18 cellular contexts compared by ENCODE assay signal in genomic region chr7:99396914-99397631, GRCh38. TPM values are rescaled to one million over a fixed set of nuclear protein-coding genes. Genes with fewer than 3 reads are reported as not detected.
DNase-seq lines count a peak whose midpoint lies in the region; ATAC-seq, FAIRE-seq and TF ChIP-seq lines count a peak whose summit lies in the region.
"Had no signal": no experiment of that assay in that cellular context is flagged by ENCODE, and none has a peak within 500 bp of the region (broad histone marks: within the 10 kb centered on the region; RNA-seq: fewer than 3 reads in every experiment).

No MANE protein-coding gene starts in this region.

- peak overlapping the region; percentile 16 for H3K27ac Mint-ChIP-seq in activated T-cell treated with anti-CD3 and anti-CD28 coated beads, Interleukin-2, amount 50 U/mL, for 72 hours
- peak overlapping the region in 2 of 3 donors; percentile 67 to 91 for H3K27ac Mint-ChIP-seq in IgD-negative memory B cell

- H3K4me1 ChIP-seq in K562 (replicated peaks in 1 of 2; ENCODE audit: control insufficient read depth in 2 of 2, insufficient read depth in 2 of 2, low read length in 2 of 2): peaks cover 0 to 29% of the 10 kb centered on the region in 2 experiments; a peak in 2 of 5 replicates
- H3K4me1 ChIP-seq in neutrophil (ENCODE audit: control insufficient read depth in 1 of 2, insufficient read depth in 1 of 2, low read depth in 1 of 2, low read length in 1 of 2): peaks cover 11 to 12% of the 10 kb centered on the region in 2 experiments

- no TSS peak for BruUV-seq in K562 (replicated peaks; lab: Mats Ljungman, UMichigan)

- no peak overlapping the region for H2AFZ ChIP-seq in K562 (ENCODE audit: low read depth, low read length)

- no peaks in the 10 kb centered on the region for H3K9me3 ChIP-seq in K562 (replicated peaks; ENCODE audit: control insufficient read depth, insufficient read depth, low read depth, low read length)
- no peaks in the 10 kb centered on the region for H3K9me3 ChIP-seq in neutrophil
- H3K9me3 ChIP-seq: suprapubic skin had no signal

- no peaks in the 10 kb centered on the region for H3K27me3 Mint-ChIP-seq in activated T-cell treated with anti-CD3 and anti-CD28 coated beads, Interleukin-2, amount 50 U/mL, for 72 hours (ENCODE audit: low read depth)
- no peaks in the 10 kb centered on the region for H3K27me3 Mint-ChIP-seq in IgD-negative memory B cell
- H3K27me3 Mint-ChIP-seq: memory B cell had no signal

- H3K9me1 ChIP-seq in K562 (ENCODE audit: control insufficient read depth, insufficient read depth, low read length): no peaks in the 10 kb centered on the region

- no peak overlapping the region for H3K4me3 Mint-ChIP-seq in activated T-cell treated with anti-CD3 and anti-CD28 coated beads, Interleukin-2, amount 50 U/mL, for 72 hours
- peak overlapping the region in 2 of 4 donors; percentile 21 to 40 for H3K4me3 Mint-ChIP-seq in IgD-negative memory B cell
- H3K4me3 Mint-ChIP-seq: memory B cell had no signal

- H3K36me3 Mint-ChIP-seq in activated T-cell treated with anti-CD3 and anti-CD28 coated beads, Interleukin-2, amount 50 U/mL, for 72 hours (ENCODE audit: insufficient read depth in 2 of 2): peaks cover 7 to 27% of the 10 kb centered on the region in 2 donors
- no peaks in the 10 kb centered on the region for H3K36me3 Mint-ChIP-seq in IgD-negative memory B cell

- H3K79me2 ChIP-seq in K562 (ENCODE audit: control insufficient read depth, insufficient read depth, low read length): no peaks in the 10 kb centered on the region

- POLR2A ChIA-PET in K562 (lab: Yijun Ruan, JAX): interaction anchor here (0.7 to 1.8 kb wide), 2 partner anchors 10 kb away, joined by 3 to 7 read pairs; no protein-coding TSS in a partner anchor

- no peak overlapping the region for H3K4me2 ChIP-seq in K562 (ENCODE audit: insufficient read depth, low read length)

- no peak for TF ChIP-seq RAD21 in K562 (CRISPR knock-in tag; conservative IDR thresholded peaks at IDR 0.05 in 1 of 2, IDR thresholded peaks at IDR 0.05 in 1 of 2)

- peak; percentile 72 for TF ChIP-seq POLR2A in K562 (conservative IDR thresholded peaks at IDR 0.05)

- H3K27ac ChIP-seq in K562 (ENCODE audit: extremely low read depth, low read depth, low read length) (no peak overlapping the region), neutrophil (peak overlapping the region; percentile 54)
- H3K27ac ChIP-seq: cardiac muscle cell, suprapubic skin had no signal

- DNase-seq in activated T-cell treated with anti-CD3 and anti-CD28 coated beads, Interleukin-2, amount 50 U/mL, for 72 hours: no peak
- DNase-seq in activated T-cell treated with anti-CD3 and anti-CD28 coated beads, Interleukin-2, amount 50 U/mL, for 48 hours: no peak
- DNase-seq in K562 (ENCODE audit: extremely low read depth in 1 of 4, low spot score in 3 of 4) (no peak), SIG-M5 (lab: John Stamatoyannopoulos, UW) (no peak), COR-L47 (lab: John Stamatoyannopoulos, UW) (no peak)
- DNase-seq: activated CD4-positive, alpha-beta T cell treated with anti-CD3 and anti-CD28 coated beads, Interleukin-2, amount 50 U/mL, for 1 hour; activated effector memory CD4-positive, alpha-beta T cell treated with anti-CD3 and anti-CD28 coated beads, Interleukin-2, amount 50 U/mL, for 16 hours; NCI-H1930; NCI-H526 treated with DMSO at 0.1 percent for 48 hours; posterior cingulate gyrus had no signal

- no peak for TF ChIP-seq EP300 in K562 (IDR thresholded peaks at IDR 0.05; ENCODE audit: low read length)

- no peak overlapping the region for H3K4me3 ChIP-seq in K562
- no peak overlapping the region for H3K4me3 ChIP-seq in neutrophil (ENCODE audit: low read depth in 1 of 2, low read length in 1 of 2)
- H3K4me3 ChIP-seq: cardiac muscle cell, suprapubic skin had no signal

- FAIRE-seq in K562 (lab: Jason Lieb, UNC): no peak
- FAIRE-seq: endometrium, frontal cortex had no signal

- CTCF ChIA-PET in K562 (lab: Yijun Ruan, JAX; ENCODE audit: low intra/inter-chr PET ratio): no interaction called here

- H3K27me3 ChIP-seq in K562 (ENCODE audit: control insufficient read depth in 2 of 2, insufficient read depth in 2 of 2, low read length in 2 of 2) (no peaks in the 10 kb centered on the region), neutrophil (no peaks in the 10 kb centered on the region)
- H3K27me3 ChIP-seq: cardiac muscle cell, suprapubic skin had no signal

- WGBS in K562 (ENCODE audit: insufficient coverage, low coverage, missing lambda C conversion rate): 85% methylated on average over 10 of the region's 10 CpGs

- H3K9me3 Mint-ChIP-seq in activated T-cell treated with anti-CD3 and anti-CD28 coated beads, Interleukin-2, amount 50 U/mL, for 72 hours: no peaks in the 10 kb centered on the region
- no peaks in the 10 kb centered on the region for H3K9me3 Mint-ChIP-seq in IgD-negative memory B cell
- H3K9me3 Mint-ChIP-seq: memory B cell had no signal

- peaks cover 97% of the 10 kb centered on the region for H3K36me3 ChIP-seq in K562 (ENCODE audit: control insufficient read depth, insufficient read depth, low read length)
- H3K36me3 ChIP-seq in neutrophil: peaks cover 93% of the 10 kb centered on the region

- TF ChIP-seq CTCF in K562 (IDR thresholded peaks at IDR 0.05 in 2 of 3, conservative IDR thresholded peaks at IDR 0.05 in 1 of 3; ENCODE audit: insufficient read depth in 2 of 3, low read depth in 1 of 3, low read length in 3 of 3) (no peak), neutrophil (IDR thresholded peaks at IDR 0.05) (no peak)

- peaks cover 11% of the 10 kb centered on the region for H3K4me1 Mint-ChIP-seq in activated T-cell treated with anti-CD3 and anti-CD28 coated beads, Interleukin-2, amount 50 U/mL, for 72 hours (ENCODE audit: low read depth)
- peaks cover 10 to 19% (median 13%) of the 10 kb centered on the region in 3 donors for H3K4me1 Mint-ChIP-seq in IgD-negative memory B cell

- in situ Hi-C loops in K562 (cut with MboI): no loop called here

- H3K9ac ChIP-seq in K562 (ENCODE audit: insufficient read depth in 1 of 2, low read depth in 2 of 2, low read length in 2 of 2): peak overlapping the region in 1 of 2 experiments; percentile 24; a peak in 1 of 4 replicates

- ATAC-seq in activated T-cell treated with anti-CD3 and anti-CD28 coated beads, Interleukin-2, amount 50 U/mL, for 72 hours (replicated peaks in 1 of 2): no peak
- ATAC-seq in K562: no peak
- no peak for ATAC-seq in GM18909 (IDR thresholded peaks at IDR 0.05; ENCODE audit: poor library complexity, unreplicated experiment)

- intact Hi-C loops in K562 (cut with micrococcal nuclease): no loop called here

- peaks cover 28% of the 10 kb centered on the region; the same call in 1 of the 2 replicates for H4K20me1 ChIP-seq in K562 (replicated peaks; ENCODE audit: control insufficient read depth, insufficient read depth, low read length)

RNA-seq across cellular contexts. Expression of gene PDAP1, which starts 11.3 kb away (rescaled TPM):
- total RNA-seq in activated T-cell treated with anti-CD3 and anti-CD28 coated beads, Interleukin-2, amount 50 U/mL, for 72 hours: 100 to 1,000 TPM in 1 of 2 donors, 10 to 100 TPM in 1; 95.0 to 108 TPM
- polyA plus RNA-seq in IgD-negative memory B cell (33.8 TPM), K562 (2011; rRNA removed) (31.0 and 72.6 TPM in 2 replicates), K562 (2014; fragmentation: Illumina TruSeq; extraction: Trizol) (315 and 356 TPM in 2 replicates), K562 (2014; fragmentation: Nextera tagmentation; extraction: Ambion mirVana) (10 to 100 TPM; 10.2 to 16.0 TPM), K562 (2014; rRNA removed) (185 and 215 TPM in 2 replicates)
- 27.1 and 32.8 TPM in 2 replicates for total RNA-seq in K562 (2011; cell fraction: chromatin; rRNA removed; ENCODE audit: low replicate concordance)
- 19.1 and 20.0 TPM in 2 replicates for total RNA-seq in K562 (2011; cell fraction: nucleolus; rRNA removed)
- 28.5 and 49.1 TPM in 2 replicates for total RNA-seq in K562 (2011; cell fraction: nucleoplasm; rRNA removed)
- total RNA-seq in K562 (2014; rRNA removed) (105 and 108 TPM in 2 replicates), K562 (2014; rRNA removed; fragmentation: Illumina TruSeq; extraction: Trizol) (129 and 138 TPM in 2 replicates), K562 (2015; rRNA removed; fragmentation: Illumina TruSeq; extraction: Trizol) (161 and 162 TPM in 2 replicates), K562 (2021) (161 and 182 TPM in 2 replicates)
- polyA plus RNA-seq in K562 (2011; cell fraction: cytosol; rRNA removed): 26.2 and 29.1 TPM in 2 replicates
- 22.4 and 28.1 TPM in 2 replicates for polyA plus RNA-seq in K562 (2011; cell fraction: nucleus; rRNA removed)
- polyA plus RNA-seq in K562 (2012): 165 and 249 TPM in 2 replicates
- 20.1 and 24.4 TPM in 2 replicates for polyA minus RNA-seq in K562 (2011; rRNA and poly(A)+ RNA removed)
- 31.9 and 37.0 TPM in 2 replicates for polyA minus RNA-seq in K562 (2011; cell fraction: cytosol; rRNA and poly(A)+ RNA removed)
- 5.1 and 6.4 TPM in 2 replicates for polyA minus RNA-seq in K562 (2011; cell fraction: nucleus; rRNA and poly(A)+ RNA removed)

RNA-seq across cellular contexts. Expression of gene BUD31, which starts 11.7 kb away (rescaled TPM):
- total RNA-seq in activated T-cell treated with anti-CD3 and anti-CD28 coated beads, Interleukin-2, amount 50 U/mL, for 72 hours: 100 to 1,000 TPM; 218 to 228 TPM
- polyA plus RNA-seq in IgD-negative memory B cell (162 TPM), K562 (2011; rRNA removed) (69.4 and 105 TPM in 2 replicates), K562 (2014; fragmentation: Illumina TruSeq; extraction: Trizol) (307 and 342 TPM in 2 replicates), K562 (2014; fragmentation: Nextera tagmentation; extraction: Ambion mirVana) (100 to 1,000 TPM; 275 to 332 TPM), K562 (2014; rRNA removed) (237 and 272 TPM in 2 replicates)
- 71.4 and 104 TPM in 2 replicates for total RNA-seq in K562 (2011; cell fraction: chromatin; rRNA removed; ENCODE audit: low replicate concordance)
- 46.8 and 62.5 TPM in 2 replicates for total RNA-seq in K562 (2011; cell fraction: nucleolus; rRNA removed)
- 67.0 and 82.8 TPM in 2 replicates for total RNA-seq in K562 (2011; cell fraction: nucleoplasm; rRNA removed)
- total RNA-seq in K562 (2014; rRNA removed) (247 and 279 TPM in 2 replicates), K562 (2014; rRNA removed; fragmentation: Illumina TruSeq; extraction: Trizol) (214 and 266 TPM in 2 replicates), K562 (2015; rRNA removed; fragmentation: Illumina TruSeq; extraction: Trizol) (211 and 238 TPM in 2 replicates), K562 (2021) (242 and 255 TPM in 2 replicates)
- 77.0 and 96.0 TPM in 2 replicates for polyA plus RNA-seq in K562 (2011; cell fraction: cytosol; rRNA removed)
- polyA plus RNA-seq in K562 (2011; cell fraction: nucleus; rRNA removed): 42.2 and 50.1 TPM in 2 replicates
- 142 and 298 TPM in 2 replicates for polyA plus RNA-seq in K562 (2012)
- 50.5 and 64.8 TPM in 2 replicates for polyA minus RNA-seq in K562 (2011; rRNA and poly(A)+ RNA removed)
- polyA minus RNA-seq in K562 (2011; cell fraction: cytosol; rRNA and poly(A)+ RNA removed): 36.5 and 42.6 TPM in 2 replicates
- polyA minus RNA-seq in K562 (2011; cell fraction: nucleus; rRNA and poly(A)+ RNA removed): 16.4 and 18.0 TPM in 2 replicates

RNA-seq across cellular contexts. Expression of gene ARPC1B, which starts 22.5 kb away (rescaled TPM):
- total RNA-seq in activated T-cell treated with anti-CD3 and anti-CD28 coated beads, Interleukin-2, amount 50 U/mL, for 72 hours: 100 to 1,000 TPM; 202 to 208 TPM
- polyA plus RNA-seq in IgD-negative memory B cell (728 TPM), K562 (2011; rRNA removed) (211 and 213 TPM in 2 replicates), K562 (2014; fragmentation: Illumina TruSeq; extraction: Trizol) (93.3 and 345 TPM in 2 replicates), K562 (2014; fragmentation: Nextera tagmentation; extraction: Ambion mirVana) (10 to 100 TPM in 1 of 2 experiments, 1 to 10 TPM in 1; 6.7 to 38.7 TPM), K562 (2014; rRNA removed) (308 and 407 TPM in 2 replicates)
- 99.9 and 272 TPM in 2 replicates for total RNA-seq in K562 (2011; cell fraction: chromatin; rRNA removed; ENCODE audit: low replicate concordance)
- total RNA-seq in K562 (2011; cell fraction: nucleolus; rRNA removed): 195 and 204 TPM in 2 replicates
- total RNA-seq in K562 (2011; cell fraction: nucleoplasm; rRNA removed): 146 and 192 TPM in 2 replicates
- total RNA-seq in K562 (2014; rRNA removed) (357 and 436 TPM in 2 replicates), K562 (2014; rRNA removed; fragmentation: Illumina TruSeq; extraction: Trizol) (77.8 and 81.5 TPM in 2 replicates), K562 (2015; rRNA removed; fragmentation: Illumina TruSeq; extraction: Trizol) (216 and 235 TPM in 2 replicates), K562 (2021) (187 and 221 TPM in 2 replicates)
- 307 and 633 TPM in 2 replicates for polyA plus RNA-seq in K562 (2011; cell fraction: cytosol; rRNA removed)
- 159 and 253 TPM in 2 replicates for polyA plus RNA-seq in K562 (2011; cell fraction: nucleus; rRNA removed)
- polyA plus RNA-seq in K562 (2012): 510 and 518 TPM in 2 replicates
- 59.3 and 102 TPM in 2 replicates for polyA minus RNA-seq in K562 (2011; rRNA and poly(A)+ RNA removed)
- 118 and 133 TPM in 2 replicates for polyA minus RNA-seq in K562 (2011; cell fraction: cytosol; rRNA and poly(A)+ RNA removed)
- 73.5 and 76.2 TPM in 2 replicates for polyA minus RNA-seq in K562 (2011; cell fraction: nucleus; rRNA and poly(A)+ RNA removed)

RNA-seq across cellular contexts. Expression of gene PTCD1, which starts 41.5 kb away (rescaled TPM):
- 1 to 10 TPM; 6.1 to 8.9 TPM for total RNA-seq in activated T-cell treated with anti-CD3 and anti-CD28 coated beads, Interleukin-2, amount 50 U/mL, for 72 hours
- polyA plus RNA-seq in IgD-negative memory B cell: 5.5 TPM
- total RNA-seq in K562 (2011; cell fraction: chromatin; rRNA removed; ENCODE audit: low replicate concordance): 20.1 and 49.2 TPM in 2 replicates
- total RNA-seq in K562 (2011; cell fraction: nucleolus; rRNA removed): 22.2 and 25.2 TPM in 2 replicates
- 9.8 and 15.1 TPM in 2 replicates for total RNA-seq in K562 (2011; cell fraction: nucleoplasm; rRNA removed)
- total RNA-seq in K562 (2014; rRNA removed): 17.1 and 24.4 TPM in 2 replicates
- total RNA-seq in K562 (2014; rRNA removed; fragmentation: Illumina TruSeq; extraction: Trizol): 6.2 and 6.9 TPM in 2 replicates
- 10.3 and 10.5 TPM in 2 replicates for total RNA-seq in K562 (2015; rRNA removed; fragmentation: Illumina TruSeq; extraction: Trizol)
- total RNA-seq in K562 (2021): 12.3 and 16.3 TPM in 2 replicates
- polyA plus RNA-seq in K562 (2011; rRNA removed): 4.1 and 5.3 TPM in 2 replicates
- polyA plus RNA-seq in K562 (2011; cell fraction: cytosol; rRNA removed): 4.6 and 13.2 TPM in 2 replicates
- 8.8 and 19.0 TPM in 2 replicates for polyA plus RNA-seq in K562 (2011; cell fraction: nucleus; rRNA removed)
- polyA plus RNA-seq in K562 (2012): 6.9 and 10.9 TPM in 2 replicates
- 5.0 and 21.9 TPM in 2 replicates for polyA plus RNA-seq in K562 (2014; fragmentation: Illumina TruSeq; extraction: Trizol)
- under 1 TPM; 0.46 to 0.57 TPM for polyA plus RNA-seq in K562 (2014; fragmentation: Nextera tagmentation; extraction: Ambion mirVana)
- polyA plus RNA-seq in K562 (2014; rRNA removed): 10.5 and 13.5 TPM in 2 replicates
- 3.8 and 5.0 TPM in 2 replicates for polyA minus RNA-seq in K562 (2011; rRNA and poly(A)+ RNA removed)
- 4.6 and 7.6 TPM in 2 replicates for polyA minus RNA-seq in K562 (2011; cell fraction: cytosol; rRNA and poly(A)+ RNA removed)
- polyA minus RNA-seq in K562 (2011; cell fraction: nucleus; rRNA and poly(A)+ RNA removed): 6.6 and 8.1 TPM in 2 replicates

RNA-seq across cellular contexts. Expression of gene CPSF4, which starts 41.7 kb away (rescaled TPM):
- total RNA-seq in activated T-cell treated with anti-CD3 and anti-CD28 coated beads, Interleukin-2, amount 50 U/mL, for 72 hours: 10 to 100 TPM; 59.2 to 65.9 TPM
- polyA plus RNA-seq in IgD-negative memory B cell: 28.7 TPM
- total RNA-seq in K562 (2011; cell fraction: chromatin; rRNA removed; ENCODE audit: low replicate concordance): 152 and 384 TPM in 2 replicates
- 218 TPM in 2 replicates for total RNA-seq in K562 (2011; cell fraction: nucleolus; rRNA removed)
- 228 and 250 TPM in 2 replicates for total RNA-seq in K562 (2011; cell fraction: nucleoplasm; rRNA removed)
- 71.7 and 83.4 TPM in 2 replicates for total RNA-seq in K562 (2014; rRNA removed)
- total RNA-seq in K562 (2014; rRNA removed; fragmentation: Illumina TruSeq; extraction: Trizol): 39.2 and 46.1 TPM in 2 replicates
- total RNA-seq in K562 (2015; rRNA removed; fragmentation: Illumina TruSeq; extraction: Trizol): 63.9 and 66.7 TPM in 2 replicates
- total RNA-seq in K562 (2021): 97.7 and 99.8 TPM in 2 replicates
- 81.3 and 83.8 TPM in 2 replicates for polyA plus RNA-seq in K562 (2011; rRNA removed)
- polyA plus RNA-seq in K562 (2011; cell fraction: cytosol; rRNA removed): 74.0 and 128 TPM in 2 replicates
- polyA plus RNA-seq in K562 (2011; cell fraction: nucleus; rRNA removed): 257 and 356 TPM in 2 replicates
- 69.0 and 82.1 TPM in 2 replicates for polyA plus RNA-seq in K562 (2012)
- 86.8 and 90.7 TPM in 2 replicates for polyA plus RNA-seq in K562 (2014; fragmentation: Illumina TruSeq; extraction: Trizol)
- polyA plus RNA-seq in K562 (2014; fragmentation: Nextera tagmentation; extraction: Ambion mirVana): 10 to 100 TPM; 16.9 to 17.4 TPM
- 118 and 126 TPM in 2 replicates for polyA plus RNA-seq in K562 (2014; rRNA removed)
- 32.3 and 54.6 TPM in 2 replicates for polyA minus RNA-seq in K562 (2011; rRNA and poly(A)+ RNA removed)
- 26.3 and 38.3 TPM in 2 replicates for polyA minus RNA-seq in K562 (2011; cell fraction: cytosol; rRNA and poly(A)+ RNA removed)
- polyA minus RNA-seq in K562 (2011; cell fraction: nucleus; rRNA and poly(A)+ RNA removed): 63.5 and 66.6 TPM in 2 replicates
